In the genomic region with DNA sequence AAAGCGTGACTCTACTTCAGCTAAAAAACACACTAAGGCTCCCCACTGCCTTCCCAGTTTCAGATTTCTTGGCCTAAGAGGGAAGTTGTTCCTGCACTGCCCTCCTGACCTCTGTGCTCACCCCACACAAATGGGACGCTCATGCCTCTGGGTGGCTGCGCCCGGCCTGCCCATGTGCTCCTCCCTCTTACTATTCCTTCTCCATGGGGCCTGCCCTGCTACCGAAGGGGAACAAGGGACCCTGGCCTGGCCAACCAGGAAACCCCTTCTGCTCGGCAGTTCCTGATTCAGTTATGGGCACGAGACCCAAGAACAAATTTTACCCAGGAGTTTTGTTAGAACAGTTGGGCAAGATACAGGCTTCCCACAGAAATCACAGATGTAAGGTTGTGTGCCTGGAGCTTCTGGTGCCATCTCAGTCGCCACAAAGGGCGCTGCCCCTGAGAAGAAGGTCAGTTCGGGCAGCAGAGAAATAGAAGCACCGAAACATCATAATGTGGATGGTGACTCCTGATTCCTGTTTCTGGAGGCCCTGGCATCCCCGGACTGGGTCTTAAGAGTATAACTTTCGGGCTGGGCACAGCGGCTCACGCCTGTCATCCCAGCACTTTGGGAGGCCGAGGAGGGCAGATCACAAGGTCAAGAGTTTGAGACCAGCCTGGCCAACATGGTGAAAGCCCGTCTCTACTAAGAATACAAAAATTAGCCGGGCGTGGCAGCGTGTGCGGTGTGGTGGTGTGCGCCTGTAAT, we compare ENCODE assay signal across 22 cellular contexts. TPM values are rescaled to one million over a fixed set of nuclear protein-coding genes. Genes with fewer than 3 reads are reported as not detected.
DNase-seq lines count a peak whose midpoint lies in the region; ATAC-seq, FAIRE-seq and TF ChIP-seq lines count a peak whose summit lies in the region.
"Had no signal": no experiment of that assay in that cellular context is flagged by ENCODE, and none has a peak within 500 bp of the region (broad histone marks: within the 10 kb centered on the region; RNA-seq: fewer than 3 reads in every experiment).

No MANE protein-coding gene starts in this region.

- intact Hi-C loops in Right ventricle myocardium superior (cut with DNase I): no loop called here
- intact Hi-C loops in mucosa of descending colon (cut with DNase I, micrococcal nuclease): no loop called here
- intact Hi-C loops in transverse colon (cut with DNase I; ENCODE audit: low total_unique reads): no loop called here

- H3K4me3 ChIP-seq in mucosa of descending colon (no peak overlapping the region), transverse colon (no peak overlapping the region)
- H3K4me3 ChIP-seq: colonic mucosa had no signal

- FAIRE-seq in D721Med (lab: Jason Lieb, UNC): no peak
- FAIRE-seq: frontal cortex, GM18507, urothelium cell line had no signal

- TF ChIP-seq CTCF in mucosa of descending colon (IDR thresholded peaks at IDR 0.05): no peak
- TF ChIP-seq CTCF in transverse colon (IDR thresholded peaks at IDR 0.05): no peak
- no peak for TF ChIP-seq CTCF in D721Med (IDR thresholded peaks at IDR 0.05; ENCODE audit: insufficient read depth, missing control alignments)

- H3K9me3 ChIP-seq in mucosa of descending colon (no peaks in the 10 kb centered on the region), transverse colon (no peaks in the 10 kb centered on the region)
- H3K9me3 ChIP-seq: colonic mucosa had no signal

- in situ Hi-C loops in transverse colon (cut with MboI; ENCODE audit: low pct_ligation_motif_present in 1 of 4, low pct_unique_long_range_greater_than_20kb in 1 of 4, low sequenced_read_pairs in 3 of 4): no loop called here

- H3K27ac ChIP-seq in transverse colon: peak overlapping the region in 1 of 4 donors; percentile 15
- H3K27ac ChIP-seq: colonic mucosa had no signal

- no peak for TF ChIP-seq POLR2A in transverse colon (IDR thresholded peaks at IDR 0.05)

- 80% methylated on average over 22 of the region's 22 CpGs; no CpG with 5 or more reads in 1 of the 2 donors for WGBS in transverse colon (ENCODE audit: low coverage in 1 of 2), 2 donors

- H3K4me1 ChIP-seq in mucosa of descending colon (ENCODE audit: low read depth) (peaks cover 25% of the 10 kb centered on the region), transverse colon (peaks cover 8 to 26% (median 20%) of the 10 kb centered on the region in 4 donors)
- H3K4me1 ChIP-seq: colonic mucosa had no signal

- peaks cover 36% of the 10 kb centered on the region for H3K27me3 ChIP-seq in transverse colon

- DNase-seq in SKM-1 treated with dmso at 0.1 percent for 144 hours (lab: John Stamatoyannopoulos, UW; ENCODE audit: unreplicated experiment): peak; percentile 42
- peak; percentile 68 for DNase-seq in Right ventricle myocardium superior
- peak in 2 of 3 donors; percentile 14 to 45 for DNase-seq in mucosa of descending colon
- peak; percentile 31 for DNase-seq in transverse colon
- DNase-seq in D721Med (ENCODE audit: insufficient read length, low spot score): no peak
- DNase-seq: activated B cell treated with CpG ODN at 0.5 μM for 24 hours; activated CD8-positive, alpha-beta T cell treated with anti-CD3 and anti-CD28 coated beads for 36 hours; activated T-cell treated with anti-CD3 and anti-CD28 coated beads, Interleukin-2, amount 50 U/mL, for 72 hours; colonic mucosa; naive thymus-derived CD8-positive, alpha-beta T cell; NCI-H1048; NCI-H2081 treated with DMSO at 0.1 percent for 48 hours; NCI-H524 treated with DMSO at 0.1 percent for 48 hours; SHP77 treated with DMSO at 0.1 percent for 48 hours; stimulated activated naive CD4-positive, alpha-beta T cell treated with Interleukin-2 at 50 U/mL for 16 hours; T-helper 17 cell had no signal

- peak; percentile 73 for ATAC-seq in Right ventricle myocardium superior (ENCODE audit: poor library complexity)
- ATAC-seq in mucosa of descending colon: no peak
- ATAC-seq in HG03025 (IDR thresholded peaks at IDR 0.05; ENCODE audit: low FRiP score, unreplicated experiment): no peak
- no peak for ATAC-seq in GM19035 (IDR thresholded peaks at IDR 0.05; ENCODE audit: unreplicated experiment)
- no peak for ATAC-seq in HG03457 (IDR thresholded peaks at IDR 0.05; ENCODE audit: unreplicated experiment)
- ATAC-seq: activated CD8-positive, alpha-beta T cell treated with anti-CD3 and anti-CD28 coated beads for 36 hours; activated T-cell treated with anti-CD3 and anti-CD28 coated beads, Interleukin-2, amount 50 U/mL, for 72 hours; naive thymus-derived CD8-positive, alpha-beta T cell; T-helper 17 cell had no signal

- TF ChIP-seq EP300 in transverse colon (IDR thresholded peaks at IDR 0.05; ENCODE audit: low read depth): no peak

- H3K36me3 ChIP-seq in mucosa of descending colon (ENCODE audit: low read depth) (no peaks in the 10 kb centered on the region), transverse colon (no peaks in the 10 kb centered on the region)
- H3K36me3 ChIP-seq: colonic mucosa had no signal

RNA-seq across cellular contexts. Expression of gene PLPP2, which starts 5.4 kb away (rescaled TPM):
- total RNA-seq in Right ventricle myocardium superior: 0.56 TPM
- 100 to 1,000 TPM in 1 of 3 donors, 10 to 100 TPM in 2; 41.9 to 107 (median 75.4) TPM for total RNA-seq in mucosa of descending colon
- 100 to 1,000 TPM; 130 to 190 (median 159) TPM for total RNA-seq in transverse colon
- total RNA-seq: naive thymus-derived CD8-positive, alpha-beta T cell had no signal

RNA-seq across cellular contexts. Expression of gene MIER2, which starts 47.9 kb away (rescaled TPM):
- total RNA-seq in Right ventricle myocardium superior (18.3 TPM), mucosa of descending colon (10 to 100 TPM; 13.4 to 28.3 (median 13.7) TPM), transverse colon (10 to 100 TPM in 3 of 4 donors, 1 to 10 TPM in 1; 8.2 to 41.1 (median 16.7) TPM)

Comparison
In these comparisons a context has a peak if more than half of its experiments do, and no peak if none do; other contexts are left out.
1. RNA of gene PLPP2, which starts 5.4 kb away (total RNA-seq): 130 to 190 TPM in transverse colon and 41.9 to 107 TPM in mucosa of descending colon; 0.56 TPM in Right ventricle myocardium superior (single experiment); every median in the first group is over 10 times any median in the second.